19 cellular contexts compared by ENCODE assay signal in the genomic region with DNA sequence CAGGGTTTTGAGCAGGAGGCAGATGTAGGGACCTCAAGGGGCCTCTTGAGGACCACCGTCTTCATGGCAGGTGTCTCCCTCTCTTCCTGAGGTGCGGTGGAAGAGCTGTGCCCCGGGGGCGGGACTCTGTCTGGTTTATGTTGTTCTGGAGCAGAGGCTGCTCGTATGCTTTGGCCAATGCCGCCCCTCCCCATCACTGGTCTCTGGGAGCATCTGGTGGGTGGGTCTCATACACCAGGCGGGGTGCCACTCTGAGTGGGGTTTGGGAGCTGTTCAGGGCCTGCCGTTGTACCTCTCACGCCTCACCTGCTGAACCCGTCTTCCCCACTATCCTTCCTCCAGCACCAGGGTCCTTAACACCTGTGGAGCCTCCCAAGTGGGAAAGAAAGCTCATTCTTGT.
"Had no signal": no experiment of that assay in that cellular context is flagged by ENCODE, and none has a peak within 500 bp of the region (broad histone marks: within the 10 kb centered on the region; RNA-seq: fewer than 3 reads in every experiment).

No MANE protein-coding gene starts in this region.

- ATAC-seq: esophagus mucosa; heart right ventricle; stimulated activated naive B cell treated with anti-CD40 and anti-IgM and Interleukin-4, amounts not matched to agents 10 μg/mL and 1 μg/mL and 100 μg/mL, for 72 hours; stimulated activated naive CD8-positive, alpha-beta T cell treated with anti-CD3 and anti-CD28 coated beads, Interleukin-15, amount 100 ng/mL, for 72 hours had no signal

- H3K27ac Mint-ChIP-seq: naive B cell; nephron; stimulated activated naive B cell treated with anti-CD40 and anti-IgM and Interleukin-4, amounts not matched to agents 10 μg/mL and 1 μg/mL and 100 μg/mL, for 72 hours; stimulated activated naive CD8-positive, alpha-beta T cell treated with anti-CD3 and anti-CD28 coated beads, Interleukin-15, amount 100 ng/mL, for 72 hours had no signal

- H3K4me3 ChIP-seq: heart right ventricle, left ventricle myocardium inferior, psoas muscle, right lobe of liver, testis, tibial nerve had no signal

- H3K27ac ChIP-seq: heart right ventricle, left ventricle myocardium inferior, parathyroid adenoma, psoas muscle, right lobe of liver, testis, tibial nerve had no signal

- DNase-seq: effector memory CD4-positive, alpha-beta T cell; heart right ventricle; hypothalamus; left ventricle myocardium inferior; mesendoderm; naive B cell; occipital lobe; psoas muscle; retina; stimulated activated CD4-positive, alpha-beta T cell treated with anti-CD3 and anti-CD28 coated beads, Interleukin-2, amount 100 ng/mL, for 24 hours; stimulated activated CD4-positive, alpha-beta T cell treated with anti-CD3 and anti-CD28 coated beads, Interleukin-4, amount 100 ng/mL, for 4 hours; stimulated activated naive B cell treated with anti-CD40 and anti-IgM and Interleukin-4, amounts not matched to agents 10 μg/mL and 1 μg/mL and 100 μg/mL, for 72 hours; stimulated activated naive CD8-positive, alpha-beta T cell treated with anti-CD3 and anti-CD28 coated beads, Interleukin-15, amount 100 ng/mL, for 72 hours; testis had no signal

- H3K36me3 Mint-ChIP-seq: naive B cell; stimulated activated naive B cell treated with anti-CD40 and anti-IgM and Interleukin-4, amounts not matched to agents 10 μg/mL and 1 μg/mL and 100 μg/mL, for 72 hours had no signal

- H3K4me3 Mint-ChIP-seq: naive B cell; nephron; stimulated activated naive B cell treated with anti-CD40 and anti-IgM and Interleukin-4, amounts not matched to agents 10 μg/mL and 1 μg/mL and 100 μg/mL, for 72 hours; stimulated activated naive CD8-positive, alpha-beta T cell treated with anti-CD3 and anti-CD28 coated beads, Interleukin-15, amount 100 ng/mL, for 72 hours had no signal

- H3K9me3 ChIP-seq: heart right ventricle, left ventricle myocardium inferior, psoas muscle, right lobe of liver, testis, tibial nerve had no signal

- H3K27me3 Mint-ChIP-seq: stimulated activated naive CD8-positive, alpha-beta T cell treated with anti-CD3 and anti-CD28 coated beads, Interleukin-15, amount 100 ng/mL, for 72 hours had no signal

- H3K4me1 ChIP-seq: heart right ventricle, left ventricle myocardium inferior, parathyroid adenoma, psoas muscle, tibial nerve had no signal

- H3K36me3 ChIP-seq: tibial nerve had no signal

- H3K4me1 Mint-ChIP-seq: nephron; stimulated activated naive B cell treated with anti-CD40 and anti-IgM and Interleukin-4, amounts not matched to agents 10 μg/mL and 1 μg/mL and 100 μg/mL, for 72 hours; stimulated activated naive CD8-positive, alpha-beta T cell treated with anti-CD3 and anti-CD28 coated beads, Interleukin-15, amount 100 ng/mL, for 72 hours had no signal

- H3K27me3 ChIP-seq: right lobe of liver, testis had no signal

- H3K9me3 Mint-ChIP-seq: naive B cell; nephron; stimulated activated naive B cell treated with anti-CD40 and anti-IgM and Interleukin-4, amounts not matched to agents 10 μg/mL and 1 μg/mL and 100 μg/mL, for 72 hours; stimulated activated naive CD8-positive, alpha-beta T cell treated with anti-CD3 and anti-CD28 coated beads, Interleukin-15, amount 100 ng/mL, for 72 hours had no signal
